In the genomic region with DNA sequence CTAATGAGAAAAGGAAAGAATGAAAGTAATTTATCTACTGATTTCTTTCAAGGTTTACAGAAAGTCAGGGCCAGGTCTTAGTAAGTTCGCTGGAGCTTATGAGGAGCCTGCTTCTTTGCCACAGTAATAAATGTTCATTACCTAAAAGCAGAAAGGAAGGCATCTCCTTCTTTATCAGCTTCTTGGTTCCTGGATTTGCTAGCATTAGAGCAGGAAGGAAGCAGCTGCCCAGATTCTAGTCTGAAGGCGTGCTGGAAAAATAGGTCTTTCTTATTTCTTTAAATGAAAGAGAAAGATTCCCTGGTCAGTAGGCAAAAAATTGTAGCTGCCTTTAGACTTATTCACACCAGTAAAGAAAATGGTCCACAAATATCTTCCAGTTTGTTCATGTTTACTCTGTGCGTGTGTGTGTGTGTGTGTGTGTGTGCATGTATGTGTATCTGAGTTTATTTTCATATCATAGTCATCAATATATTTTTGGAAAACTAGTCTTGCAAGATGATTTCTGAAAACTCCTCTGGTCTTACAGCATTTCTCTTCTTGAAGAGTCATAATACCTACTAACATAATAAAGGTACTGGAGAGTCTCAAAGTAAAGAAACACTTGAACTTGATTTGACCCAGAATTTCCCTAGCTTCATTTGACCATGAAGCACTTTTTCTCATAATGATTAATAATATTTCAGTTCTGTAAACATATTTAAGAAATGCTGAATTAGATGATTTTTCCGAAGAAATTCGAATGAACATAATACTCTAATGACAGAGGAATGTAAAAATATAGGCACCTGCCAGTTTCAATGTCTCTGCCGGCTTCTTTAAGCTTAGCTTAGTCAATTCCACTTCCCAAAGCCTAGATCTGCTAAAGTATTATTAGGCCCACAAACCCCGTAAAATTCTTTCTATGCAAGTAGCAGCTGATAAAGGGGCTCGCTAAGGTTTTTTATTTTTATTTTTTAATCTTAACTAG, we compare ENCODE assay signal across 8 cellular contexts.
DNase-seq lines count a peak whose midpoint lies in the region; ATAC-seq, FAIRE-seq and TF ChIP-seq lines count a peak whose summit lies in the region.

No MANE protein-coding gene starts in this region.

- H3K9me3 ChIP-seq in BE2C (no peaks in the 10 kb centered on the region), keratinocyte (ENCODE audit: control insufficient read depth, low read depth, low read length) (no peaks in the 10 kb centered on the region)

- H3K9ac ChIP-seq in keratinocyte (ENCODE audit: control insufficient read depth, extremely low read depth, insufficient read depth, low read length): peak overlapping the region; percentile 7

- no peaks in the 10 kb centered on the region for H3K9me3 Mint-ChIP-seq in activated T-helper 1 cell treated with anti-CD3 and anti-CD28 coated beads, Interleukin-12 subunit alpha, Interleukin-12 subunit beta, Interleukin-2, Interleukin-4 antibody, amounts not matched to agents 30 ng/mL and 10 ng/mL and 1 ng/mL, durations not matched to agents 14 hours and 24 hours and 36 hours

- H3K4me2 ChIP-seq in keratinocyte (ENCODE audit: control insufficient read depth, extremely low read depth, insufficient read depth, low read depth, low read length): peak overlapping the region; percentile 33

- peak overlapping the region; percentile 38 for H2AFZ ChIP-seq in keratinocyte (ENCODE audit: control insufficient read depth, low read length)

- H3K4me1 ChIP-seq in BE2C: peaks cover 37% of the 10 kb centered on the region
- peaks cover 36% of the 10 kb centered on the region for H3K4me1 ChIP-seq in keratinocyte (ENCODE audit: control insufficient read depth, extremely low read depth, insufficient read depth, low read length)

- no peak for DNase-seq in BE2C
- peak; percentile 60 for DNase-seq in OCI-M1 (lab: John Stamatoyannopoulos, UW)
- DNase-seq in keratinocyte (ENCODE audit: low read depth, low spot score): no peak
- no peak for DNase-seq in activated T-helper 1 cell treated with anti-CD3 and anti-CD28 coated beads, Interleukin-12 subunit alpha, Interleukin-12 subunit beta, Interleukin-2, Interleukin-4 antibody, amounts not matched to agents 30 ng/mL and 10 ng/mL and 1 ng/mL, durations not matched to agents 14 hours and 24 hours and 36 hours (ENCODE audit: low spot score)
- no peak for DNase-seq in posterior cingulate gyrus
- no peak for DNase-seq in AG08395 (ENCODE audit: low spot score)
- DNase-seq in stimulated activated CD4-positive, alpha-beta T cell treated with anti-CD3 and anti-CD28 coated beads, Interleukin-4, amount 100 ng/mL, for 24 hours: no peak

- no peak overlapping the region for H3K4me3 Mint-ChIP-seq in activated T-helper 1 cell treated with anti-CD3 and anti-CD28 coated beads, Interleukin-12 subunit alpha, Interleukin-12 subunit beta, Interleukin-2, Interleukin-4 antibody, amounts not matched to agents 30 ng/mL and 10 ng/mL and 1 ng/mL, durations not matched to agents 14 hours and 24 hours and 36 hours

- H3K36me3 Mint-ChIP-seq in activated T-helper 1 cell treated with anti-CD3 and anti-CD28 coated beads, Interleukin-12 subunit alpha, Interleukin-12 subunit beta, Interleukin-2, Interleukin-4 antibody, amounts not matched to agents 30 ng/mL and 10 ng/mL and 1 ng/mL, durations not matched to agents 14 hours and 24 hours and 36 hours (ENCODE audit: low read depth): peaks cover 3% of the 10 kb centered on the region

- peak overlapping the region; percentile 32 for H3K4me3 ChIP-seq in BE2C (ENCODE audit: low read depth, low read length)
- peak overlapping the region in 1 of 3 experiments; percentile 45 for H3K4me3 ChIP-seq in keratinocyte (ENCODE audit: control insufficient read depth in 2 of 3, extremely low read depth in 1 of 3, insufficient read depth in 2 of 3, low read depth in 1 of 3, low read length in 3 of 3)

- no peaks in the 10 kb centered on the region for H3K27me3 Mint-ChIP-seq in activated T-helper 1 cell treated with anti-CD3 and anti-CD28 coated beads, Interleukin-12 subunit alpha, Interleukin-12 subunit beta, Interleukin-2, Interleukin-4 antibody, amounts not matched to agents 30 ng/mL and 10 ng/mL and 1 ng/mL, durations not matched to agents 14 hours and 24 hours and 36 hours (ENCODE audit: insufficient read depth)

- dilution Hi-C loops in keratinocyte (cut with MboI; ENCODE audit: extremely low pct_ligation_motif_present, low sequenced_read_pairs): no loop called here

- H3K27ac Mint-ChIP-seq in activated T-helper 1 cell treated with anti-CD3 and anti-CD28 coated beads, Interleukin-12 subunit alpha, Interleukin-12 subunit beta, Interleukin-2, Interleukin-4 antibody, amounts not matched to agents 30 ng/mL and 10 ng/mL and 1 ng/mL, durations not matched to agents 14 hours and 24 hours and 36 hours: no peak overlapping the region

- no peaks in the 10 kb centered on the region for H3K79me2 ChIP-seq in keratinocyte (ENCODE audit: control insufficient read depth, insufficient read depth, low read length)

- H3K27me3 ChIP-seq in BE2C (no peaks in the 10 kb centered on the region), keratinocyte (ENCODE audit: control insufficient read depth, extremely low read depth, insufficient read depth, low read length) (no peaks in the 10 kb centered on the region)

- peak overlapping the region; percentile 37 for H3K27ac ChIP-seq in keratinocyte (ENCODE audit: control insufficient read depth, insufficient read depth, low read length)

- H4K20me1 ChIP-seq in keratinocyte (ENCODE audit: control insufficient read depth, extremely low read depth, insufficient read depth, low read length): no peaks in the 10 kb centered on the region

- peak; percentile 27 for ATAC-seq in GM19468 (IDR thresholded peaks at IDR 0.05; ENCODE audit: extremely low read depth, unreplicated experiment)

- H3K9me1 ChIP-seq in keratinocyte (ENCODE audit: control insufficient read depth, extremely low read depth, insufficient read depth, low read length): no peaks in the 10 kb centered on the region

- intact Hi-C loops in activated T-helper 1 cell treated with anti-CD3 and anti-CD28 coated beads, Interleukin-12 subunit alpha, Interleukin-12 subunit beta, Interleukin-2, Interleukin-4 antibody, amounts not matched to agents 30 ng/mL and 10 ng/mL and 1 ng/mL, durations not matched to agents 14 hours and 24 hours and 36 hours (cut with micrococcal nuclease): no loop called here
- intact Hi-C loops in posterior cingulate gyrus (cut with DNase I): no loop called here

- H3K36me3 ChIP-seq in BE2C (no peaks in the 10 kb centered on the region), keratinocyte (ENCODE audit: control insufficient read depth in 2 of 2, extremely low read depth in 1 of 2, insufficient read depth in 2 of 2, low read length in 2 of 2) (no peaks in the 10 kb centered on the region)

- TF ChIP-seq CTCF in BE2C (IDR thresholded peaks at IDR 0.05; ENCODE audit: low read depth, low read length): no peak
- no peak for TF ChIP-seq CTCF in keratinocyte (optimal IDR thresholded peaks at IDR 0.05 in 1 of 3, IDR thresholded peaks at IDR 0.05 in 1 of 3, conservative IDR thresholded peaks at IDR 0.05 in 1 of 3; ENCODE audit: extremely low read depth in 1 of 3, insufficient read depth in 2 of 3, low read length in 3 of 3)

- FAIRE-seq in keratinocyte (lab: Jason Lieb, UNC): peak; percentile 9

- peaks cover 6% of the 10 kb centered on the region for H3K4me1 Mint-ChIP-seq in activated T-helper 1 cell treated with anti-CD3 and anti-CD28 coated beads, Interleukin-12 subunit alpha, Interleukin-12 subunit beta, Interleukin-2, Interleukin-4 antibody, amounts not matched to agents 30 ng/mL and 10 ng/mL and 1 ng/mL, durations not matched to agents 14 hours and 24 hours and 36 hours (ENCODE audit: low read depth)
